Comparison of ENCODE assay signal across 1 cellular context in genomic region chr5:81908044-81908443, GRCh38.
TF ChIP-seq lines count a peak whose summit lies in the region.

No MANE protein-coding gene starts in this region.

TF ChIP-seq in GM23338, 12 proteins besides CTCF, POLR2A, EP300 and RAD21 (continued from another document):
- TF ChIP-seq ZNF462 (CRISPR knock-in tag; IDR thresholded peaks at IDR 0.05) (no peak), ZNF331 (CRISPR knock-in tag; IDR thresholded peaks at IDR 0.05; ENCODE audit: low read depth) (no peak), NANOG (IDR thresholded peaks at IDR 0.05; ENCODE audit: borderline replicate concordance) (no peak), EZH2 (IDR thresholded peaks at IDR 0.05; ENCODE audit: low read depth, unreplicated experiment) (no peak), REST (IDR thresholded peaks at IDR 0.05; ENCODE audit: unreplicated experiment) (no peak), CREB1 (CRISPR knock-in tag; IDR thresholded peaks at IDR 0.05; ENCODE audit: low read depth) (no peak), STAT1 (IDR thresholded peaks at IDR 0.05; ENCODE audit: unreplicated experiment) (no peak)
- TF ChIP-seq, protein P1, sequence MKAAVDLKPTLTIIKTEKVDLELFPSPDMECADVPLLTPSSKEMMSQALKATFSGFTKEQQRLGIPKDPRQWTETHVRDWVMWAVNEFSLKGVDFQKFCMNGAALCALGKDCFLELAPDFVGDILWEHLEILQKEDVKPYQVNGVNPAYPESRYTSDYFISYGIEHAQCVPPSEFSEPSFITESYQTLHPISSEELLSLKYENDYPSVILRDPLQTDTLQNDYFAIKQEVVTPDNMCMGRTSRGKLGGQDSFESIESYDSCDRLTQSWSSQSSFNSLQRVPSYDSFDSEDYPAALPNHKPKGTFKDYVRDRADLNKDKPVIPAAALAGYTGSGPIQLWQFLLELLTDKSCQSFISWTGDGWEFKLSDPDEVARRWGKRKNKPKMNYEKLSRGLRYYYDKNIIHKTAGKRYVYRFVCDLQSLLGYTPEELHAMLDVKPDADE (IDR thresholded peaks at IDR 0.05): no peak
